19 cellular contexts compared by ENCODE assay signal in genomic region chr4:165814256-165815010, GRCh38. TPM values are rescaled to one million over a fixed set of nuclear protein-coding genes. Genes with fewer than 3 reads are reported as not detected.
DNase-seq lines count a peak whose midpoint lies in the region; ATAC-seq and TF ChIP-seq lines count a peak whose summit lies in the region.
"Had no signal": no experiment of that assay in that cellular context is flagged by ENCODE, and none has a peak within 500 bp of the region (broad histone marks: within the 10 kb centered on the region; RNA-seq: fewer than 3 reads in every experiment).

No MANE protein-coding gene starts in this region.

- H4K20me1 ChIP-seq in GM23248 (ENCODE audit: insufficient read depth): no peaks in the 10 kb centered on the region
- H4K20me1 ChIP-seq: BLaER1 treated with 17β-estradiol and CSF1 and Interleukin-3, amounts not matched to agents 10 nM and 100 nM had no signal

- no peaks in the 10 kb centered on the region for H3F3A ChIP-seq in GM23248 (ENCODE audit: insufficient read depth)

- no peaks in the 10 kb centered on the region for H3K79me1 ChIP-seq in mesenchymal stem cell (replicated peaks; ENCODE audit: low read length, poor library complexity, severe bottlenecking)

- H4K91ac ChIP-seq in mesenchymal stem cell (ENCODE audit: low read length): no peak overlapping the region

- no peak overlapping the region for H4K8ac ChIP-seq in mesenchymal stem cell (ENCODE audit: low read length)

- no peak overlapping the region for H3K4me2 ChIP-seq in GM23248 (ENCODE audit: unreplicated experiment)
- no peak overlapping the region for H3K4me2 ChIP-seq in mesenchymal stem cell (ENCODE audit: low read length, poor library complexity, severe bottlenecking)
- H3K4me2 ChIP-seq: BLaER1 treated with 17β-estradiol and CSF1 and Interleukin-3, amounts not matched to agents 10 nM and 100 nM had no signal

- H3K14ac ChIP-seq in mesenchymal stem cell (ENCODE audit: low read length in 2 of 2): no peak overlapping the region

- 26 to 29% methylated on average over 4 of the region's 4 CpGs for WGBS in GM23248 (ENCODE audit: low coverage in 1 of 2, low lambda C conversion rate in 2 of 2, missing lambda C conversion rate in 2 of 2), 2 experiments
- WGBS in mesenchymal stem cell: 83% methylated on average over 1 of the region's 4 CpGs

- H3K27ac ChIP-seq in GM23248 (no peak overlapping the region), mesenchymal stem cell (ENCODE audit: low read length, poor library complexity, severe bottlenecking) (peak overlapping the region; percentile 53)
- H3K27ac ChIP-seq: BLaER1 treated with 17β-estradiol and CSF1 and Interleukin-3, amounts not matched to agents 10 nM and 100 nM had no signal

- no peak overlapping the region for H2BK15ac ChIP-seq in mesenchymal stem cell (ENCODE audit: low read depth, poor library complexity, severe bottlenecking)

- no peak overlapping the region for H3K23ac ChIP-seq in mesenchymal stem cell (ENCODE audit: low read length in 2 of 2)

- no peak overlapping the region for H2AK5ac ChIP-seq in mesenchymal stem cell (ENCODE audit: low read length, severe bottlenecking)

- DNase-seq in GM23248 (peak; percentile 1), NCI-H226 (peak; percentile 60), dermis blood vessel endothelial cell (peak; percentile 44), mesenchymal stem cell (peak; percentile 2), GM13977 (ENCODE audit: low spot score) (no peak), G401 (ENCODE audit: low spot score) (no peak)
- DNase-seq: activated CD4-positive, alpha-beta T cell treated with anti-CD3 and anti-CD28 coated beads for 1 hour; activated CD8-positive, alpha-beta memory T cell treated with anti-CD3 and anti-CD28 coated beads, Interleukin-2, amount 50 U/mL, for 48 hours; caudate nucleus; KG1; NCI-H1694; NCI-H526 treated with DMSO at 0.1 percent for 48 hours; SHP77; stimulated activated CD4-positive, alpha-beta T cell treated with anti-CD3 and anti-CD28 coated beads, Interleukin-15, amount 100 ng/mL, for 24 hours had no signal

- H3K9me3 ChIP-seq in GM23248 (ENCODE audit: low read depth) (no peaks in the 10 kb centered on the region), mesenchymal stem cell (ENCODE audit: control insufficient read depth, low read length) (peaks cover 3% of the 10 kb centered on the region)
- H3K9me3 ChIP-seq: BLaER1 treated with 17β-estradiol and CSF1 and Interleukin-3, amounts not matched to agents 10 nM and 100 nM had no signal

- H3K4me1 ChIP-seq in GM23248 (ENCODE audit: insufficient read depth) (no peaks in the 10 kb centered on the region), mesenchymal stem cell (ENCODE audit: control insufficient read depth, insufficient read depth, low read depth, low read length) (no peaks in the 10 kb centered on the region)
- H3K4me1 ChIP-seq: BLaER1 treated with 17β-estradiol and CSF1 and Interleukin-3, amounts not matched to agents 10 nM and 100 nM had no signal

- H3K36me3 ChIP-seq in GM23248 (ENCODE audit: low read depth): no peaks in the 10 kb centered on the region
- no peaks in the 10 kb centered on the region for H3K36me3 ChIP-seq in mesenchymal stem cell (ENCODE audit: control insufficient read depth in 1 of 2, insufficient read depth in 2 of 2, low read depth in 1 of 2, low read length in 2 of 2)
- H3K36me3 ChIP-seq: BLaER1 treated with 17β-estradiol and CSF1 and Interleukin-3, amounts not matched to agents 10 nM and 100 nM had no signal

- no peaks in the 10 kb centered on the region for H3K9me2 ChIP-seq in GM23248 (ENCODE audit: insufficient read depth)

- H2BK120ac ChIP-seq in mesenchymal stem cell (ENCODE audit: low read depth, low read length): no peak overlapping the region

- H3K79me2 ChIP-seq in GM23248 (ENCODE audit: insufficient read depth): no peaks in the 10 kb centered on the region

- H3K4me3 ChIP-seq in GM23248 (no peak overlapping the region), mesenchymal stem cell (ENCODE audit: insufficient read depth in 1 of 2, low read depth in 1 of 2, low read length in 2 of 2) (no peak overlapping the region)
- H3K4me3 ChIP-seq: BLaER1 treated with 17β-estradiol and CSF1 and Interleukin-3, amounts not matched to agents 10 nM and 100 nM had no signal

- no peak overlapping the region for H3K4ac ChIP-seq in mesenchymal stem cell (ENCODE audit: low read depth in 1 of 2, low read length in 2 of 2)

- ATAC-seq in HG03039 (IDR thresholded peaks at IDR 0.05; ENCODE audit: unreplicated experiment) (no peak), HG02610 (IDR thresholded peaks at IDR 0.05; ENCODE audit: unreplicated experiment) (no peak)

- no peak overlapping the region for H3K18ac ChIP-seq in mesenchymal stem cell (ENCODE audit: low read depth in 1 of 2, low read length in 2 of 2)

- in situ Hi-C loops in GM23248 (cut with MboI) (no loop called here), GM13977 (cut with MboI; ENCODE audit: low pct_unique_long_range_greater_than_20kb, low sequenced_read_pairs, unreplicated experiment) (no loop called here), G401 (cut with HindIII; ENCODE audit: low sequenced_read_pairs) (no loop called here)

- H2AFZ ChIP-seq in GM23248: no peak overlapping the region
- H2AFZ ChIP-seq in mesenchymal stem cell (ENCODE audit: low read depth, low read length): no peak overlapping the region

- TF ChIP-seq CTCF in GM13977 (IDR thresholded peaks at IDR 0.05; ENCODE audit: extremely low read depth, insufficient read depth, missing control alignments): no peak

- H3K9ac ChIP-seq in GM23248 (no peak overlapping the region), mesenchymal stem cell (ENCODE audit: low read length) (peak overlapping the region; percentile 65)
- H3K9ac ChIP-seq: BLaER1 treated with 17β-estradiol and CSF1 and Interleukin-3, amounts not matched to agents 10 nM and 100 nM had no signal

- H2BK5ac ChIP-seq in mesenchymal stem cell (ENCODE audit: low read depth, low read length, poor library complexity, severe bottlenecking): no peak overlapping the region

- no peak overlapping the region for H2BK12ac ChIP-seq in mesenchymal stem cell (ENCODE audit: low read length in 2 of 2)

- H3K27me3 ChIP-seq in GM23248 (replicated peaks; ENCODE audit: insufficient read depth): no peaks in the 10 kb centered on the region
- H3K27me3 ChIP-seq in mesenchymal stem cell (ENCODE audit: control insufficient read depth in 1 of 2, insufficient read depth in 1 of 2, low read length in 2 of 2): no peaks in the 10 kb centered on the region
- H3K27me3 ChIP-seq: BLaER1 treated with 17β-estradiol and CSF1 and Interleukin-3, amounts not matched to agents 10 nM and 100 nM had no signal

RNA-seq across cellular contexts. Expression of gene TLL1, which starts 58.6 kb away (rescaled TPM):
- not detected in 2 replicates for total RNA-seq in GM23248 (2014; rRNA removed; shearing (Covaris generic))
- not detected in 2 replicates for polyA plus RNA-seq in GM23248 (2016; fragmentation: Nextera tagmentation; extraction: Ambion mirVana)
- 32.7 and 41.0 TPM in 2 replicates for total RNA-seq in dermis blood vessel endothelial cell
- polyA plus RNA-seq in mesenchymal stem cell (2013, experiment 1 of 2): 0.01 TPM
- not detected for polyA plus RNA-seq in mesenchymal stem cell (2013, experiment 2 of 2)
- total RNA-seq in G401 (2014; rRNA removed; shearing (Covaris generic)): 0.98 and 1.4 TPM in 2 replicates
- total RNA-seq: Daoy; T-helper 2 cell treated with Interferon-gamma antibody and Interleukin-4, amounts not matched to agents 100 ng/mL and 5 ng/mL, for 36 hours had no signal

Comparison
In these comparisons a context has a peak if more than half of its experiments do, and no peak if none do; other contexts are left out.
1. DNase-seq: peak in GM23248 (single experiment), NCI-H226 (single experiment), dermis blood vessel endothelial cell (single experiment) and mesenchymal stem cell (single experiment); none in GM13977 (single experiment) and G401 (single experiment).
2. RNA of gene TLL1, which starts 58.6 kb away (total RNA-seq): 32.7 to 41.0 TPM in dermis blood vessel endothelial cell; 0.98 to 1.4 TPM in G401 and not detected in GM23248; every median in the first group is over 10 times any median in the second.